9 cellular contexts compared by ENCODE assay signal in genomic region chr18:77130229-77131099, GRCh38. TPM values are rescaled to one million over a fixed set of nuclear protein-coding genes. Genes with fewer than 3 reads are reported as not detected.
DNase-seq lines count a peak whose midpoint lies in the region; ATAC-seq and TF ChIP-seq lines count a peak whose summit lies in the region.
"Had no signal": no experiment of that assay in that cellular context is flagged by ENCODE, and none has a peak within 500 bp of the region (broad histone marks: within the 10 kb centered on the region; RNA-seq: fewer than 3 reads in every experiment).

No MANE protein-coding gene starts in this region.

- H3K4me3 ChIP-seq in GM12865 (ENCODE audit: low read depth, low read length) (peak overlapping the region; percentile 81), RWPE2 (ENCODE audit: severe bottlenecking) (no peak overlapping the region), endocrine pancreas (ENCODE audit: control insufficient read depth, insufficient read depth, low read length) (peak overlapping the region; percentile 49)
- H3K4me3 ChIP-seq: SJSA1 had no signal

- no peak for TF ChIP-seq CTCF in GM12865 (IDR thresholded peaks at IDR 0.05; ENCODE audit: insufficient read depth, low read depth, low read length, missing control alignments)
- TF ChIP-seq CTCF in RWPE2 (IDR thresholded peaks at IDR 0.05; ENCODE audit: poor library complexity, severe bottlenecking), result no peak
- no peak for TF ChIP-seq CTCF in progenitor cell of endocrine pancreas (IDR thresholded peaks at IDR 0.05; ENCODE audit: unreplicated experiment)

- peak overlapping the region; percentile 92 for H3K27ac ChIP-seq in RWPE2 (ENCODE audit: poor library complexity, severe bottlenecking)

- peak overlapping the region; percentile 96 for H3K27ac Mint-ChIP-seq in progenitor cell of endocrine pancreas

- H3K36me3 ChIP-seq in RWPE2 (ENCODE audit: low read depth) (peaks cover 10% of the 10 kb centered on the region), endocrine pancreas (ENCODE audit: control insufficient read depth, insufficient read depth, low read length) (no peaks in the 10 kb centered on the region)
- H3K36me3 ChIP-seq: SJSA1 had no signal

- peaks cover 18% of the 10 kb centered on the region for H3K4me1 Mint-ChIP-seq in progenitor cell of endocrine pancreas (ENCODE audit: low read depth)

- H3K9me3 ChIP-seq in RWPE2 (ENCODE audit: severe bottlenecking), result no peaks in the 10 kb centered on the region
- no peaks in the 10 kb centered on the region for H3K9me3 ChIP-seq in endocrine pancreas (ENCODE audit: control insufficient read depth, low read length)
- H3K9me3 ChIP-seq: SJSA1 had no signal

- H3K9ac ChIP-seq in endocrine pancreas (ENCODE audit: control insufficient read depth, insufficient read depth, low read length), result no peak overlapping the region

- H3K4me3 Mint-ChIP-seq in progenitor cell of endocrine pancreas (ENCODE audit: low read depth), result peak overlapping the region; percentile 86

- ATAC-seq in RWPE2 (ENCODE audit: low read depth) (no peak), HG03520 (IDR thresholded peaks at IDR 0.05; ENCODE audit: unreplicated experiment) (no peak), GM19035 (IDR thresholded peaks at IDR 0.05; ENCODE audit: unreplicated experiment) (no peak), sciatic nerve (no peak)

- peaks cover 38% of the 10 kb centered on the region for H3K4me1 ChIP-seq in RWPE2 (ENCODE audit: insufficient read depth, poor library complexity, severe bottlenecking)
- H3K4me1 ChIP-seq in endocrine pancreas (ENCODE audit: control insufficient read depth, insufficient read depth, low read length), result peaks cover 17% of the 10 kb centered on the region

- no peaks in the 10 kb centered on the region for H3K9me3 Mint-ChIP-seq in progenitor cell of endocrine pancreas (ENCODE audit: low read depth)

- peaks cover 20% of the 10 kb centered on the region for H3K27me3 Mint-ChIP-seq in progenitor cell of endocrine pancreas

- DNase-seq in GM12865 (ENCODE audit: low read depth) (no peak), RWPE2 (ENCODE audit: low spot score) (no peak), progenitor cell of endocrine pancreas (ENCODE audit: low spot score, unreplicated experiment) (no peak), SKM-1 (lab: John Stamatoyannopoulos, UW; ENCODE audit: unreplicated experiment) (no peak), sciatic nerve (ENCODE audit: low spot score) (no peak)

- H3K36me3 Mint-ChIP-seq in progenitor cell of endocrine pancreas (ENCODE audit: insufficient read depth), result peaks cover 7% of the 10 kb centered on the region

- H3K27me3 ChIP-seq in RWPE2 (ENCODE audit: insufficient read depth, poor library complexity, severe bottlenecking) (no peaks in the 10 kb centered on the region), endocrine pancreas (ENCODE audit: control insufficient read depth, insufficient read depth, low read length) (no peaks in the 10 kb centered on the region)
- H3K27me3 ChIP-seq: SJSA1 had no signal

- intact Hi-C loops in sciatic nerve (cut with DNase I), result no loop called here

RNA-seq across cellular contexts. Expression of gene MBP, which starts 2.1 kb away (rescaled TPM):
- 38.4 and 39.0 TPM in 2 replicates for total RNA-seq in progenitor cell of endocrine pancreas
- 2,463 TPM for total RNA-seq in sciatic nerve
- total RNA-seq: SJSA1 had no signal

Comparison
In these comparisons a context has a peak if more than half of its experiments do, and no peak if none do; other contexts are left out.
1. RNA of gene MBP, which starts 2.1 kb away (total RNA-seq): 2,463 TPM in sciatic nerve (single experiment); 38.4 to 39.0 TPM in progenitor cell of endocrine pancreas; every median in the first group is over 10 times any median in the second.